Comparison of ENCODE assay signal across 16 cellular contexts in genomic region chr20:59441860-59442810, GRCh38.
A peak's percentile ranks its signal among the peaks of the same experiment; 100 is the strongest.
DNase-seq lines count a peak whose midpoint lies in the region; ATAC-seq and TF ChIP-seq lines count a peak whose summit lies in the region.
"Had no signal": no experiment of that assay in that cellular context is flagged by ENCODE, and none has a peak within 500 bp of the region (broad histone marks: within the 10 kb centered on the region; RNA-seq: fewer than 3 reads in every experiment).

No MANE protein-coding gene starts in this region.

- no peaks in the 10 kb centered on the region for H3K36me3 Mint-ChIP-seq in immature natural killer cell

- H3K4me3 ChIP-seq in SK-N-SH (ENCODE audit: low read depth in 2 of 2, low read length in 1 of 2) (no peak overlapping the region), sigmoid colon (no peak overlapping the region)
- H3K4me3 ChIP-seq: K562 had no signal

- no peaks in the 10 kb centered on the region for H3K9me3 Mint-ChIP-seq in immature natural killer cell

- no peak for TF ChIP-seq POLR2A in sigmoid colon (IDR thresholded peaks at IDR 0.05)

- H3K27me3 ChIP-seq in SK-N-SH (ENCODE audit: insufficient read depth): no peaks in the 10 kb centered on the region
- peaks cover 0 to 45% (median 6%) of the 10 kb centered on the region in 3 donors for H3K27me3 ChIP-seq in sigmoid colon

- intact Hi-C loops in sigmoid colon (cut with DNase I): no loop called here

- H3K4me1 Mint-ChIP-seq in immature natural killer cell: no peaks in the 10 kb centered on the region

- no peak overlapping the region for H2AFZ ChIP-seq in SK-N-SH (ENCODE audit: low read depth)

- H3K27ac ChIP-seq in SK-N-SH (ENCODE audit: low read depth in 2 of 2, low read length in 1 of 2): peak overlapping the region in 1 of 2 experiments; percentile 58; a peak in 1 of 4 replicates
- no peak overlapping the region for H3K27ac ChIP-seq in sigmoid colon

- H3K9me2 ChIP-seq in SK-N-SH: no peaks in the 10 kb centered on the region

- POLR2A ChIA-PET in SK-N-SH (lab: Yijun Ruan, JAX): no interaction called here

- H3K36me3 ChIP-seq in SK-N-SH (replicated peaks in 1 of 2; ENCODE audit: control insufficient read depth in 1 of 2, insufficient read depth in 2 of 2, low read length in 1 of 2) (no peaks in the 10 kb centered on the region), sigmoid colon (no peaks in the 10 kb centered on the region)

- H3K9ac ChIP-seq in SK-N-SH: no peak overlapping the region

- H4K20me1 ChIP-seq in SK-N-SH (ENCODE audit: insufficient read depth): no peaks in the 10 kb centered on the region

- H3K9me3 ChIP-seq in SK-N-SH (no peaks in the 10 kb centered on the region), sigmoid colon (no peaks in the 10 kb centered on the region)

- ATAC-seq in SK-N-SH treated with all-trans-retinoic acid at 6 μM for 48 hours: no peak
- ATAC-seq: K562 had no signal

- no peak overlapping the region for H3K4me2 ChIP-seq in SK-N-SH

- H3K4me3 Mint-ChIP-seq in immature natural killer cell: no peak overlapping the region

- peak; percentile 44 for DNase-seq in SK-N-SH
- peak; percentile 92 for DNase-seq in G401 (ENCODE audit: low spot score)
- peak; percentile 60 for DNase-seq in SW480 (ENCODE audit: low spot score)
- DNase-seq in sigmoid colon: peak; percentile 17
- no peak for DNase-seq in islet precursor cell
- no peak for DNase-seq in immature natural killer cell
- no peak for DNase-seq in NOMO-1 (lab: John Stamatoyannopoulos, UW; ENCODE audit: unreplicated experiment in 2 of 2)
- DNase-seq: ACHN, AML-193, H7, NCI-H1417 treated with DMSO at 0.1 percent for 48 hours, NCI-H2029, NCI-H526 treated with DMSO at 0.1 percent for 48 hours, T-helper 1 cell had no signal

- TF ChIP-seq CTCF in SK-N-SH (IDR thresholded peaks at IDR 0.05) (no peak), sigmoid colon (IDR thresholded peaks at IDR 0.05) (no peak)

- TF ChIP-seq RAD21 in SK-N-SH (IDR thresholded peaks at IDR 0.05; ENCODE audit: low read length): no peak

- in situ Hi-C loops in G401 (cut with HindIII; ENCODE audit: low sequenced_read_pairs): no loop called here

- H3K27me3 Mint-ChIP-seq in immature natural killer cell (ENCODE audit: low read depth in 3 of 3): peaks cover 1 to 21% (median 8%) of the 10 kb centered on the region in 3 donors

- WGBS in SK-N-SH (ENCODE audit: low lambda C conversion rate): 76% methylated on average over 11 of the region's 12 CpGs
- 61 to 67% methylated on average over 12 of the region's 12 CpGs for WGBS in sigmoid colon, 2 donors

- no peaks in the 10 kb centered on the region for H3K79me2 ChIP-seq in SK-N-SH (ENCODE audit: insufficient read depth)

- CTCF ChIA-PET in SK-N-SH (lab: Yijun Ruan, JAX): interaction anchor here (1.1 to 2.6 kb wide), 5 partner anchors 8 to 54 kb away, joined by 6 to 15 read pairs (median 7); no protein-coding TSS in a partner anchor

- no peak overlapping the region for H3K27ac Mint-ChIP-seq in immature natural killer cell

- H3K4me1 ChIP-seq in SK-N-SH (ENCODE audit: control insufficient read depth in 1 of 2, insufficient read depth in 2 of 2, low read depth in 1 of 2, low read length in 1 of 2): peaks cover 9 to 50% of the 10 kb centered on the region in 2 experiments; a peak in 3 of 4 replicates
- no peaks in the 10 kb centered on the region for H3K4me1 ChIP-seq in sigmoid colon

- TF ChIP-seq EP300 in SK-N-SH (IDR thresholded peaks at IDR 0.05; ENCODE audit: borderline replicate concordance in 1 of 2, low read depth in 1 of 2, low read length in 1 of 2): no peak
- TF ChIP-seq EP300 in sigmoid colon (IDR thresholded peaks at IDR 0.05): no peak

- H3F3A ChIP-seq in SK-N-SH (replicated peaks; ENCODE audit: insufficient read depth): no peaks in the 10 kb centered on the region

TF ChIP-seq in SK-N-SH, 30 proteins besides CTCF, POLR2A, EP300 and RAD21:
- TF ChIP-seq SMC3 (IDR thresholded peaks at IDR 0.05; ENCODE audit: low read depth, low read length) (no peak), TAF1 (IDR thresholded peaks at IDR 0.05; ENCODE audit: borderline replicate concordance, low read depth, low read length) (no peak), TEAD4 (IDR thresholded peaks at IDR 0.05; ENCODE audit: borderline replicate concordance, insufficient read depth) (no peak), EZH2phosphoT487 (IDR thresholded peaks at IDR 0.05; ENCODE audit: borderline replicate concordance, low read depth) (no peak), FOXJ3 (CRISPR knock-in tag; IDR thresholded peaks at IDR 0.05) (no peak), SIN3A (IDR thresholded peaks at IDR 0.05; ENCODE audit: borderline replicate concordance, low read depth, low read length) (no peak), RFX5 (IDR thresholded peaks at IDR 0.05; ENCODE audit: low read length) (no peak)
- TF ChIP-seq, protein P1, sequence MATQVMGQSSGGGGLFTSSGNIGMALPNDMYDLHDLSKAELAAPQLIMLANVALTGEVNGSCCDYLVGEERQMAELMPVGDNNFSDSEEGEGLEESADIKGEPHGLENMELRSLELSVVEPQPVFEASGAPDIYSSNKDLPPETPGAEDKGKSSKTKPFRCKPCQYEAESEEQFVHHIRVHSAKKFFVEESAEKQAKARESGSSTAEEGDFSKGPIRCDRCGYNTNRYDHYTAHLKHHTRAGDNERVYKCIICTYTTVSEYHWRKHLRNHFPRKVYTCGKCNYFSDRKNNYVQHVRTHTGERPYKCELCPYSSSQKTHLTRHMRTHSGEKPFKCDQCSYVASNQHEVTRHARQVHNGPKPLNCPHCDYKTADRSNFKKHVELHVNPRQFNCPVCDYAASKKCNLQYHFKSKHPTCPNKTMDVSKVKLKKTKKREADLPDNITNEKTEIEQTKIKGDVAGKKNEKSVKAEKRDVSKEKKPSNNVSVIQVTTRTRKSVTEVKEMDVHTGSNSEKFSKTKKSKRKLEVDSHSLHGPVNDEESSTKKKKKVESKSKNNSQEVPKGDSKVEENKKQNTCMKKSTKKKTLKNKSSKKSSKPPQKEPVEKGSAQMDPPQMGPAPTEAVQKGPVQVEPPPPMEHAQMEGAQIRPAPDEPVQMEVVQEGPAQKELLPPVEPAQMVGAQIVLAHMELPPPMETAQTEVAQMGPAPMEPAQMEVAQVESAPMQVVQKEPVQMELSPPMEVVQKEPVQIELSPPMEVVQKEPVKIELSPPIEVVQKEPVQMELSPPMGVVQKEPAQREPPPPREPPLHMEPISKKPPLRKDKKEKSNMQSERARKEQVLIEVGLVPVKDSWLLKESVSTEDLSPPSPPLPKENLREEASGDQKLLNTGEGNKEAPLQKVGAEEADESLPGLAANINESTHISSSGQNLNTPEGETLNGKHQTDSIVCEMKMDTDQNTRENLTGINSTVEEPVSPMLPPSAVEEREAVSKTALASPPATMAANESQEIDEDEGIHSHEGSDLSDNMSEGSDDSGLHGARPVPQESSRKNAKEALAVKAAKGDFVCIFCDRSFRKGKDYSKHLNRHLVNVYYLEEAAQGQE (IDR thresholded peaks at IDR 0.05; ENCODE audit: low read depth, low read length): no peak

TF ChIP-seq in SK-N-SH treated with all-trans-retinoic acid at 6 μM for 48 hours, 23 proteins besides CTCF, POLR2A, EP300 and RAD21:
- TF ChIP-seq TCF4 (CRISPR knock-in tag; IDR thresholded peaks at IDR 0.05; ENCODE audit: borderline replicate concordance) (no peak), ZFP3 (CRISPR knock-in tag; IDR thresholded peaks at IDR 0.05) (no peak), PPARA (CRISPR knock-in tag; IDR thresholded peaks at IDR 0.05; ENCODE audit: borderline replicate concordance) (no peak), ESRRG (CRISPR knock-in tag; IDR thresholded peaks at IDR 0.05) (no peak), TOX (CRISPR knock-in tag; IDR thresholded peaks at IDR 0.05; ENCODE audit: borderline replicate concordance) (no peak), ZNF565 (CRISPR knock-in tag; conservative IDR thresholded peaks at IDR 0.05; ENCODE audit: low read depth) (no peak), CSDC2 (CRISPR knock-in tag; IDR thresholded peaks at IDR 0.05) (no peak), ISL1 (CRISPR knock-in tag; IDR thresholded peaks at IDR 0.05) (no peak), BACH2 (CRISPR knock-in tag; IDR thresholded peaks at IDR 0.05; ENCODE audit: borderline replicate concordance) (no peak), ARNTL (CRISPR knock-in tag; IDR thresholded peaks at IDR 0.05; ENCODE audit: borderline replicate concordance, low read depth) (no peak), ZC3H10 (CRISPR knock-in tag; IDR thresholded peaks at IDR 0.05) (no peak), GLIS3 (CRISPR knock-in tag; IDR thresholded peaks at IDR 0.05) (no peak)
- TF ChIP-seq, protein P2, sequence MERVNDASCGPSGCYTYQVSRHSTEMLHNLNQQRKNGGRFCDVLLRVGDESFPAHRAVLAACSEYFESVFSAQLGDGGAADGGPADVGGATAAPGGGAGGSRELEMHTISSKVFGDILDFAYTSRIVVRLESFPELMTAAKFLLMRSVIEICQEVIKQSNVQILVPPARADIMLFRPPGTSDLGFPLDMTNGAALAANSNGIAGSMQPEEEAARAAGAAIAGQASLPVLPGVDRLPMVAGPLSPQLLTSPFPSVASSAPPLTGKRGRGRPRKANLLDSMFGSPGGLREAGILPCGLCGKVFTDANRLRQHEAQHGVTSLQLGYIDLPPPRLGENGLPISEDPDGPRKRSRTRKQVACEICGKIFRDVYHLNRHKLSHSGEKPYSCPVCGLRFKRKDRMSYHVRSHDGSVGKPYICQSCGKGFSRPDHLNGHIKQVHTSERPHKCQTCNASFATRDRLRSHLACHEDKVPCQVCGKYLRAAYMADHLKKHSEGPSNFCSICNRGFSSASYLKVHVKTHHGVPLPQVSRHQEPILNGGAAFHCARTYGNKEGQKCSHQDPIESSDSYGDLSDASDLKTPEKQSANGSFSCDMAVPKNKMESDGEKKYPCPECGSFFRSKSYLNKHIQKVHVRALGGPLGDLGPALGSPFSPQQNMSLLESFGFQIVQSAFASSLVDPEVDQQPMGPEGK (CRISPR knock-in tag; IDR thresholded peaks at IDR 0.05; ENCODE audit: borderline replicate concordance): no peak
- TF ChIP-seq, protein P3, sequence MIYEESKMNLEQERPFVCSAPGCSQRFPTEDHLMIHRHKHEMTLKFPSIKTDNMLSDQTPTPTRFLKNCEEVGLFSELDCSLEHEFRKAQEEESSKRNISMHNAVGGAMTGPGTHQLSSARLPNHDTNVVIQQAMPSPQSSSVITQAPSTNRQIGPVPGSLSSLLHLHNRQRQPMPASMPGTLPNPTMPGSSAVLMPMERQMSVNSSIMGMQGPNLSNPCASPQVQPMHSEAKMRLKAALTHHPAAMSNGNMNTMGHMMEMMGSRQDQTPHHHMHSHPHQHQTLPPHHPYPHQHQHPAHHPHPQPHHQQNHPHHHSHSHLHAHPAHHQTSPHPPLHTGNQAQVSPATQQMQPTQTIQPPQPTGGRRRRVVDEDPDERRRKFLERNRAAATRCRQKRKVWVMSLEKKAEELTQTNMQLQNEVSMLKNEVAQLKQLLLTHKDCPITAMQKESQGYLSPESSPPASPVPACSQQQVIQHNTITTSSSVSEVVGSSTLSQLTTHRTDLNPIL (CRISPR knock-in tag; IDR thresholded peaks at IDR 0.05; ENCODE audit: low read depth): no peak

Comparison
In these comparisons a context has a peak if more than half of its experiments do, and no peak if none do; other contexts are left out.
1. DNase-seq: peak in SK-N-SH (single experiment), G401 (single experiment), SW480 (single experiment) and sigmoid colon (single experiment); none in islet precursor cell (single experiment), immature natural killer cell (0 of 3) and NOMO-1 (0 of 2).